In the genomic region with DNA sequence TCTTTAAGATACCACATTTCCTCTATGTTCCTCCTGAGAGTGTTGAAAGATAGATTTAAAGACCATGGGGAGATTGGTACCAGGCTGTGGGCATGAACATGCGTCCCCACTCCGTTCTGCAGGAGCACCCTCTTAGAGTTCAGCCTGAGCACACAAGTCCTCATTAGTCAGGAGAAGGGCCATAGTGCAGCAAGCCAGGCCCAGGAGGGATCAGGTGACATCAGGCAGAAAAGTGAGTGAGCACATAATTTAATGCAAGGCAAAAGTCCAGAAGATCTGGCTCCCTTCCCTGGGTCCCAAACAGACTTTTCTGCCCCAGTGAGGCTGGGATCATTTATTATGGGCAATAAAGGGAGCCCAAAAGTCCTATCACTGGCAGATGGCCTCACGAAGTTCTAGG, we compare ENCODE assay signal across 24 cellular contexts.
DNase-seq lines count a peak whose midpoint lies in the region; ATAC-seq, FAIRE-seq and TF ChIP-seq lines count a peak whose summit lies in the region.
"Had no signal": no experiment of that assay in that cellular context is flagged by ENCODE, and none has a peak within 500 bp of the region (broad histone marks: within the 10 kb centered on the region; RNA-seq: fewer than 3 reads in every experiment).

No MANE protein-coding gene starts in this region.

- TF ChIP-seq EP300 in HepG2 (IDR thresholded peaks at IDR 0.05; ENCODE audit: low read depth in 2 of 2, low read length in 2 of 2) (no peak), HepG2 (CRISPR knock-in tag; IDR thresholded peaks at IDR 0.05; ENCODE audit: borderline replicate concordance) (no peak), H1 (IDR thresholded peaks at IDR 0.05; ENCODE audit: borderline replicate concordance in 1 of 2, low read depth in 2 of 2, low read length in 2 of 2) (no peak)

- no peak for DNase-seq in right lobe of liver
- no peak for DNase-seq in HepG2 (ENCODE audit: low spot score)
- DNase-seq in H1 (ENCODE audit: low read depth in 1 of 2, low spot score in 2 of 2), result no peak
- peak; percentile 30 for DNase-seq in osteocyte (ENCODE audit: extremely low spot score, unreplicated experiment)
- DNase-seq in 8988T, result no peak
- DNase-seq: ACHN; BE2C; C1 segment of cervical spinal cord; CD4-positive, CD25-positive, alpha-beta regulatory T cell; CD8-positive, alpha-beta memory T cell; COR-L47; DMS 273 treated with DMSO at 0.1 percent for 48 hours; DMS53; DND-41; EL; IMR-90 had no signal

- intact Hi-C loops in right lobe of liver (cut with DNase I), result no loop called here
- intact Hi-C loops in HepG2 (cut with micrococcal nuclease; ENCODE audit: unreplicated experiment), result no loop called here

- H2BK5ac ChIP-seq in H1 (ENCODE audit: low read depth, low read length), result no peak overlapping the region

- no peak overlapping the region for H3K27ac Mint-ChIP-seq in osteocyte (ENCODE audit: unreplicated experiment)
- H3K27ac Mint-ChIP-seq: GM23338 had no signal

- no peaks in the 10 kb centered on the region for H3K36me3 Mint-ChIP-seq in osteocyte (ENCODE audit: unreplicated experiment)
- H3K36me3 Mint-ChIP-seq: CD4-positive, CD25-positive, alpha-beta regulatory T cell; CD8-positive, alpha-beta memory T cell had no signal

- FAIRE-seq in HepG2 (lab: Jason Lieb, UNC), result no peak
- no peak for FAIRE-seq in H1 (lab: Jason Lieb, UNC)
- FAIRE-seq: A204.1, G401.6, GM12891, K562 had no signal

- no peak overlapping the region for H3K14ac ChIP-seq in H1 (ENCODE audit: insufficient read length)

- no peak overlapping the region for H3K18ac ChIP-seq in H1 (ENCODE audit: extremely low read depth, low read length)

- no peak overlapping the region for H2BK12ac ChIP-seq in H1 (ENCODE audit: low read depth, low read length)

- no peak overlapping the region for H3K27ac ChIP-seq in right lobe of liver
- no peak overlapping the region for H3K27ac ChIP-seq in HepG2 (ENCODE audit: extremely low read length, insufficient read depth, low read length)
- H3K27ac ChIP-seq in H1 (ENCODE audit: low read depth, low read length), result no peak overlapping the region
- H3K27ac ChIP-seq: HL-60 had no signal

- H3K4me1 ChIP-seq in right lobe of liver (peaks cover 0 to 4% (median 0%) of the 10 kb centered on the region in 4 donors), HepG2 (ENCODE audit: insufficient read depth, low read length) (no peaks in the 10 kb centered on the region), H1 (replicated peaks in 1 of 4; ENCODE audit: control insufficient read depth in 3 of 4, insufficient read depth in 4 of 4, low read length in 3 of 4) (no peaks in the 10 kb centered on the region; a peak in 1 of 7 replicates)
- H3K4me1 ChIP-seq: BE2C had no signal

- no peak overlapping the region for H3K23ac ChIP-seq in H1 (ENCODE audit: insufficient read length)

- H3K36me3 ChIP-seq in right lobe of liver, result no peaks in the 10 kb centered on the region
- no peaks in the 10 kb centered on the region for H3K36me3 ChIP-seq in HepG2 (replicated peaks in 1 of 2; ENCODE audit: control insufficient read depth in 1 of 2, insufficient read depth in 2 of 2, low read length in 2 of 2)
- H3K36me3 ChIP-seq in H1 (ENCODE audit: control insufficient read depth in 2 of 4, insufficient read depth in 4 of 4, low read length in 3 of 4), result peaks cover 0 to 2% (median 0%) of the 10 kb centered on the region in 4 experiments; a peak in 4 of 8 replicates
- H3K36me3 ChIP-seq: BE2C had no signal

- POLR2A ChIA-PET in HepG2 (lab: Yijun Ruan, JAX), result no interaction called here
- POLR2A ChIA-PET in H1 (lab: Charles Lee; ENCODE audit: partially characterized antibody), result interaction anchor here (2.1 kb wide), 1 partner anchor 35 kb away, joined by 5 read pairs; no protein-coding TSS in a partner anchor

- H3K4me3 ChIP-seq in right lobe of liver, result no peak overlapping the region
- no peak overlapping the region for H3K4me3 ChIP-seq in HepG2 (replicated peaks in 1 of 3; ENCODE audit: insufficient read depth in 1 of 3, low read depth in 2 of 3, low read length in 3 of 3)
- no peak overlapping the region for H3K4me3 ChIP-seq in H1 (ENCODE audit: extremely low read depth in 1 of 4, insufficient read depth in 2 of 4, low read depth in 3 of 4, low read length in 4 of 4)
- H3K4me3 ChIP-seq: GM23338, K562 had no signal

- H3K27me3 Mint-ChIP-seq in osteocyte (ENCODE audit: unreplicated experiment), result no peaks in the 10 kb centered on the region
- H3K27me3 Mint-ChIP-seq: CD4-positive, CD25-positive, alpha-beta regulatory T cell had no signal

- no peak overlapping the region for H2BK120ac ChIP-seq in H1 (replicated peaks; ENCODE audit: low read depth, low read length)

- BruUV-seq in HepG2 (replicated peaks; lab: Mats Ljungman, UMichigan), result no TSS peak

- no peak overlapping the region for H3K56ac ChIP-seq in H1 (replicated peaks; ENCODE audit: insufficient read length, low read depth, low read length)

- no peak for TF ChIP-seq POLR2A in right lobe of liver (IDR thresholded peaks at IDR 0.05)
- no peak for TF ChIP-seq POLR2A in HepG2 (IDR thresholded peaks at IDR 0.05; ENCODE audit: insufficient read depth in 1 of 2, low read depth in 2 of 2, low read length in 2 of 2)
- TF ChIP-seq POLR2A in H1 (IDR thresholded peaks at IDR 0.05; ENCODE audit: control extremely low read depth in 1 of 2, low read depth in 2 of 2, low read length in 2 of 2), result no peak

- H4K5ac ChIP-seq in H1 (ENCODE audit: insufficient read length, low read depth, low read length), result no peak overlapping the region

- H3K4me2 ChIP-seq in HepG2 (ENCODE audit: low read depth, low read length) (no peak overlapping the region), H1 (ENCODE audit: insufficient read depth in 1 of 2, low read depth in 2 of 2, low read length in 2 of 2) (no peak overlapping the region)
- H3K4me2 ChIP-seq: GM23338 had no signal

- no peak overlapping the region for H2BK20ac ChIP-seq in H1 (ENCODE audit: low read length)

- no peak overlapping the region for H3K4me3 Mint-ChIP-seq in osteocyte (ENCODE audit: unreplicated experiment)
- H3K4me3 Mint-ChIP-seq: CD4-positive, CD25-positive, alpha-beta regulatory T cell; CD8-positive, alpha-beta memory T cell; GM23338; H9 had no signal

- no peaks in the 10 kb centered on the region; the same call in 1 of the 2 replicates for H3K79me1 ChIP-seq in H1 (ENCODE audit: low read depth, low read length)

- no peak overlapping the region for H2BK15ac ChIP-seq in H1 (ENCODE audit: low read length)

- in situ Hi-C loops in HepG2 (cut with HindIII; ENCODE audit: extremely low pct_ligation_motif_present, low pct_unique_long_range_greater_than_20kb), result no loop called here

- H4K91ac ChIP-seq in H1 (replicated peaks; ENCODE audit: insufficient read length, low read length), result no peak overlapping the region

- CTCF ChIA-PET in HepG2 (lab: Yijun Ruan, JAX; ENCODE audit: low intra/inter-chr PET ratio, low total read pairs), result no interaction called here
- CTCF ChIA-PET in H1 (lab: Charles Lee; ENCODE audit: partially characterized antibody), result no interaction called here

- TF ChIP-seq RAD21 in HepG2 (CRISPR knock-in tag; IDR thresholded peaks at IDR 0.05) (no peak), H1 (IDR thresholded peaks at IDR 0.05 in 1 of 2, conservative IDR thresholded peaks at IDR 0.05 in 1 of 2; ENCODE audit: low read depth in 2 of 2, low read length in 2 of 2) (no peak)

- H3K27me3 ChIP-seq in right lobe of liver (no peaks in the 10 kb centered on the region), HepG2 (ENCODE audit: control insufficient read depth in 1 of 2, insufficient read depth in 2 of 2, low read length in 2 of 2) (no peaks in the 10 kb centered on the region), H1 (replicated peaks in 1 of 4; ENCODE audit: control insufficient read depth in 3 of 4, extremely low read depth in 1 of 4, insufficient read depth in 3 of 4, low read length in 3 of 4) (no peaks in the 10 kb centered on the region)
- H3K27me3 ChIP-seq: BE2C had no signal

- H3K79me2 ChIP-seq in HepG2 (ENCODE audit: insufficient read depth, low read length) (no peaks in the 10 kb centered on the region), H1 (ENCODE audit: control insufficient read depth in 1 of 2, insufficient read depth in 2 of 2, low read length in 2 of 2) (peaks cover 0 to 23% of the 10 kb centered on the region in 2 experiments; a peak in 2 of 4 replicates)

- H4K20me1 ChIP-seq in HepG2 (ENCODE audit: insufficient read depth, low read length), result no peaks in the 10 kb centered on the region
- peaks cover 3 to 12% of the 10 kb centered on the region in 2 experiments for H4K20me1 ChIP-seq in H1 (replicated peaks in 1 of 2; ENCODE audit: control insufficient read depth in 1 of 2, insufficient read depth in 2 of 2, low read length in 2 of 2)

- H3K9ac ChIP-seq in HepG2 (ENCODE audit: insufficient read depth, low read depth, low read length) (no peak overlapping the region), H1 (replicated peaks in 1 of 4; ENCODE audit: extremely low read depth in 1 of 4, low read depth in 3 of 4, low read length in 3 of 4) (no peak overlapping the region)

- H2AFZ ChIP-seq in HepG2 (ENCODE audit: low read length), result no peak overlapping the region
- no peak overlapping the region for H2AFZ ChIP-seq in H1 (ENCODE audit: low read length)
- H2AFZ ChIP-seq: GM23338 had no signal

- WGBS in right lobe of liver (ENCODE audit: insufficient coverage, low coverage, low lambda C conversion rate, missing lambda C conversion rate), result no CpG with 5 or more reads among the region's 3 CpGs
- 0% methylated on average over 1 of the region's 3 CpGs for WGBS in HepG2 (ENCODE audit: low lambda C conversion rate)
- 94% methylated on average over 3 of the region's 3 CpGs; no CpG with 5 or more reads in 1 of the 2 experiments for WGBS in H1 (ENCODE audit: extremely low coverage in 1 of 2, insufficient coverage in 1 of 2, insufficient read length in 1 of 2, insufficient replicate concordance in 2 of 2, low coverage in 1 of 2, low lambda C conversion rate in 2 of 2, missing lambda C conversion rate in 1 of 2), 2 experiments

- H3K23me2 ChIP-seq in H1 (ENCODE audit: low read depth, low read length), result no peaks in the 10 kb centered on the region

- ATAC-seq in right lobe of liver, result peak in 3 of 4 donors; percentile 35 to 77 (median 60)
- no peak for ATAC-seq in HepG2
- ATAC-seq in HG03432 (IDR thresholded peaks at IDR 0.05; ENCODE audit: unreplicated experiment), result no peak
- ATAC-seq: GM23338, K562 had no signal

- TF ChIP-seq CTCF in right lobe of liver (IDR thresholded peaks at IDR 0.05) (no peak), HepG2 (CRISPR knock-in tag; IDR thresholded peaks at IDR 0.05) (no peak), H1 (IDR thresholded peaks at IDR 0.05; ENCODE audit: control extremely low read depth in 1 of 3, insufficient read depth in 1 of 3, low read depth in 1 of 3, low read length in 3 of 3) (no peak), osteocyte (IDR thresholded peaks at IDR 0.05) (no peak)

- H4K8ac ChIP-seq in H1 (ENCODE audit: extremely low read depth, insufficient read depth, low read length), result no peak overlapping the region

- H3K9me3 ChIP-seq in right lobe of liver (no peaks in the 10 kb centered on the region), HepG2 (ENCODE audit: low read length) (no peaks in the 10 kb centered on the region), H1 (ENCODE audit: insufficient read depth in 2 of 2, low read depth in 1 of 2, low read length in 1 of 2) (0 out of 4 replicates have a peak, but pooled peaks cover 0 to 3% of the 10 kb centered on the region in 2 experiments)
- H3K9me3 ChIP-seq: BE2C had no signal

- no peak overlapping the region for H3K4ac ChIP-seq in H1 (replicated peaks; ENCODE audit: insufficient read length, low read depth, low read length)

- H3K9me3 Mint-ChIP-seq in osteocyte (ENCODE audit: unreplicated experiment), result peaks cover 46% of the 10 kb centered on the region

- no peaks in the 10 kb centered on the region for H3K4me1 Mint-ChIP-seq in osteocyte (ENCODE audit: unreplicated experiment)
- H3K4me1 Mint-ChIP-seq: CD4-positive, CD25-positive, alpha-beta regulatory T cell; CD8-positive, alpha-beta memory T cell had no signal

- no peak overlapping the region for H2AK5ac ChIP-seq in H1 (ENCODE audit: low read depth, low read length)

Comparison
In these comparisons a context has a peak if more than half of its experiments do, and no peak if none do; other contexts are left out.
1. ATAC-seq: peak in right lobe of liver (3 of 4); none in HepG2 (single experiment) and HG03432 (single experiment).